In genomic region chr3:156106721-156107373, GRCh38 we compare ENCODE assay signal across 3 cellular contexts.
TF ChIP-seq lines count a peak whose summit lies in the region.

No MANE protein-coding gene starts in this region.

TF ChIP-seq in SK-N-SH treated with all-trans-retinoic acid at 6 μM for 48 hours, 23 proteins besides CTCF, POLR2A, EP300 and RAD21:
- no peak for TF ChIP-seq BACH2 (CRISPR knock-in tag; IDR thresholded peaks at IDR 0.05; ENCODE audit: borderline replicate concordance)
TF ChIP-seq in SK-N-SH treated with all-trans-retinoic acid at 6 μM for 48 hours: peak in this region for 0.

TF ChIP-seq in SK-N-SH, 30 proteins besides CTCF, POLR2A, EP300 and RAD21:
- TF ChIP-seq TAF1 (IDR thresholded peaks at IDR 0.05; ENCODE audit: borderline replicate concordance, low read depth, low read length) (no peak), JUND (IDR thresholded peaks at IDR 0.05) (no peak), FOXM1 (IDR thresholded peaks at IDR 0.05; ENCODE audit: low read depth) (no peak), RXRA (IDR thresholded peaks at IDR 0.05; ENCODE audit: borderline replicate concordance, low read depth) (no peak), USF2 (IDR thresholded peaks at IDR 0.05; ENCODE audit: borderline replicate concordance, low read depth, low read length) (no peak), EZH2phosphoT487 (IDR thresholded peaks at IDR 0.05; ENCODE audit: borderline replicate concordance, low read depth) (no peak), MAX (IDR thresholded peaks at IDR 0.05; ENCODE audit: low read depth) (no peak), RFX5 (IDR thresholded peaks at IDR 0.05; ENCODE audit: low read length) (no peak), CHD2 (IDR thresholded peaks at IDR 0.05; ENCODE audit: low read length, partially characterized antibody) (no peak), SIN3A (IDR thresholded peaks at IDR 0.05; ENCODE audit: borderline replicate concordance, low read depth, low read length) (no peak), FOXJ3 (CRISPR knock-in tag; IDR thresholded peaks at IDR 0.05) (no peak), ELF1 (IDR thresholded peaks at IDR 0.05) (no peak), FOSL2 (IDR thresholded peaks at IDR 0.05; ENCODE audit: borderline replicate concordance, low read depth) (no peak)

TF ChIP-seq in H1, 55 proteins besides CTCF, POLR2A, EP300 and RAD21:
- TF ChIP-seq POU5F1 (IDR thresholded peaks at IDR 0.05; ENCODE audit: low read depth, low read length) (no peak), E2F6 (IDR thresholded peaks at IDR 0.05) (no peak), SIX5 (IDR thresholded peaks at IDR 0.05; ENCODE audit: low read depth, low read length) (no peak), TAF7 (optimal IDR thresholded peaks at IDR 0.05; ENCODE audit: borderline replicate concordance, low read depth, low read length) (no peak), SP1 (IDR thresholded peaks at IDR 0.05; ENCODE audit: low read depth, low read length) (no peak), POLR2AphosphoS5 (IDR thresholded peaks at IDR 0.05; ENCODE audit: low read depth, low read length) (no peak), CHD1 (IDR thresholded peaks at IDR 0.05; ENCODE audit: low read depth, low read length) (no peak)
TF ChIP-seq in H1: peak in this region for 0.
